ENCODE assay signal across 8 cellular contexts in the genomic region with DNA sequence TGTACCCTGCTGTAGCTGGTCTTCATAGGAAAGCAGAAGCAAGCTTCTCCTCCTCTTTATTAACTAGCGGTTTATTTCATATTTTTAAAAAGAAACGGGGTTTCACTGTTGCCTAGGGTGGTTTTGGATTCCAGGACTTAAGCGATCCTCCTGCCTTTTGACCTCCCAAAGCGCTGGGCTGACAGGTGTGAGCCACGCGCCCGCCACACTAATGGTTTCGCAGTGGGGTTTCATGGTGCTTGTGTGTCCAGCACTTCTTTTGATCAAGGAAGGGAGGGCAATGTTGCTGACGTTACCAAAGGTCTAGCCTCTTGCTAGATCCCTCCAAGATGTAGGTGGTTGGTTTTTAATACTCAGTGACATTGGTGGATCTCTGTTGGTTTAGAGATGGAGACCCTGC. TPM values are rescaled to one million over a fixed set of nuclear protein-coding genes. Genes with fewer than 3 reads are reported as not detected.
DNase-seq lines count a peak whose midpoint lies in the region; ATAC-seq and TF ChIP-seq lines count a peak whose summit lies in the region.

No MANE protein-coding gene starts in this region.

- no peak for TF ChIP-seq CTCF in neural progenitor cell (IDR thresholded peaks at IDR 0.05)

- DNase-seq in CD4-positive, CD25-positive, alpha-beta regulatory T cell, result no peak
- DNase-seq in MG63 (no peak), neural progenitor cell (ENCODE audit: low spot score) (no peak), foreskin melanocyte (no peak), NCI-H2029 (lab: John Stamatoyannopoulos, UW) (no peak), NCI-H510A treated with DMSO at 0.1 percent for 48 hours (lab: John Stamatoyannopoulos, UW) (no peak)
- DNase-seq in central memory CD4-positive, alpha-beta T cell, result no peak

- H2AFZ ChIP-seq in neural progenitor cell (replicated peaks), result no peak overlapping the region

- peaks cover 53% of the 10 kb centered on the region for H4K20me1 ChIP-seq in neural progenitor cell (ENCODE audit: low read depth)

- no peaks in the 10 kb centered on the region for H3F3A ChIP-seq in neural progenitor cell (ENCODE audit: low read depth)

- H3K9ac ChIP-seq in neural progenitor cell, result peak overlapping the region; percentile 93

- peak overlapping the region; percentile 100 for H3K4me2 ChIP-seq in neural progenitor cell

- peak overlapping the region in 2 of 3 donors; percentile 96 to 98 for H3K27ac Mint-ChIP-seq in CD4-positive, CD25-positive, alpha-beta regulatory T cell
- H3K27ac Mint-ChIP-seq in neural progenitor cell, result peak overlapping the region; percentile 91

- H3K9me3 Mint-ChIP-seq in CD4-positive, CD25-positive, alpha-beta regulatory T cell, result no peaks in the 10 kb centered on the region
- H3K9me3 Mint-ChIP-seq in neural progenitor cell, result no peaks in the 10 kb centered on the region

- 88 to 91% methylated on average over 9 of the region's 9 CpGs for WGBS in ectodermal cell, 2 experiments

- peaks cover 48% of the 10 kb centered on the region for H3K4me1 ChIP-seq in CD4-positive, CD25-positive, alpha-beta regulatory T cell (ENCODE audit: control insufficient read depth, insufficient read depth, low read length, poor library complexity, severe bottlenecking)
- peaks cover 8% of the 10 kb centered on the region for H3K4me1 ChIP-seq in ectodermal cell (ENCODE audit: control insufficient read depth, insufficient read depth, low read length)
- H3K4me1 ChIP-seq in neural progenitor cell, result peaks cover 12% of the 10 kb centered on the region

- peaks cover 7% of the 10 kb centered on the region for H3K36me3 ChIP-seq in CD4-positive, CD25-positive, alpha-beta regulatory T cell (ENCODE audit: control insufficient read depth, insufficient read depth, low read length)
- H3K36me3 ChIP-seq in MG63 (no peaks in the 10 kb centered on the region), ectodermal cell (ENCODE audit: control insufficient read depth, insufficient read depth, low read length) (no peaks in the 10 kb centered on the region), neural progenitor cell (no peaks in the 10 kb centered on the region)

- H3K4me3 ChIP-seq in CD4-positive, CD25-positive, alpha-beta regulatory T cell (ENCODE audit: low read depth, low read length), result peak overlapping the region; percentile 92
- H3K4me3 ChIP-seq in MG63, result peak overlapping the region; percentile 66
- peak overlapping the region; percentile 95 for H3K4me3 ChIP-seq in ectodermal cell (ENCODE audit: insufficient read depth, low read depth, low read length)
- H3K4me3 ChIP-seq in neural progenitor cell, result peak overlapping the region; percentile 90

- H3K79me2 ChIP-seq in neural progenitor cell (ENCODE audit: low read depth), result peaks cover 58% of the 10 kb centered on the region

- H3K27me3 ChIP-seq in CD4-positive, CD25-positive, alpha-beta regulatory T cell (ENCODE audit: control insufficient read depth, insufficient read depth, low read length), result no peaks in the 10 kb centered on the region
- no peaks in the 10 kb centered on the region for H3K27me3 ChIP-seq in MG63
- H3K27me3 ChIP-seq in ectodermal cell (ENCODE audit: control insufficient read depth, insufficient read depth, low read length, poor library complexity, severe bottlenecking), result no peaks in the 10 kb centered on the region
- H3K27me3 ChIP-seq in neural progenitor cell, result no peaks in the 10 kb centered on the region

- no peaks in the 10 kb centered on the region for H3K36me3 Mint-ChIP-seq in CD4-positive, CD25-positive, alpha-beta regulatory T cell
- peaks cover 3% of the 10 kb centered on the region for H3K36me3 Mint-ChIP-seq in neural progenitor cell

- no peaks in the 10 kb centered on the region for H3K9me3 ChIP-seq in CD4-positive, CD25-positive, alpha-beta regulatory T cell (ENCODE audit: control insufficient read depth in 2 of 2, low read length in 2 of 2)
- H3K9me3 ChIP-seq in MG63, result no peaks in the 10 kb centered on the region
- H3K9me3 ChIP-seq in ectodermal cell (ENCODE audit: control insufficient read depth, low read length), result peaks cover 2% of the 10 kb centered on the region
- no peaks in the 10 kb centered on the region for H3K9me3 ChIP-seq in neural progenitor cell (ENCODE audit: low read depth)

- H3K27ac ChIP-seq in CD4-positive, CD25-positive, alpha-beta regulatory T cell (ENCODE audit: insufficient read depth, low read length, poor library complexity, severe bottlenecking), result peak overlapping the region; percentile 87
- H3K27ac ChIP-seq in ectodermal cell (ENCODE audit: insufficient read depth, low read depth, low read length, poor library complexity, severe bottlenecking) (no peak overlapping the region), neural progenitor cell (no peak overlapping the region)

- ATAC-seq in CD4-positive, CD25-positive, alpha-beta regulatory T cell (ENCODE audit: low read depth in 2 of 2), result no peak

- H3K4me3 Mint-ChIP-seq in CD4-positive, CD25-positive, alpha-beta regulatory T cell, result peak overlapping the region; percentile 87 to 96 (median 94)
- peak overlapping the region; percentile 91 for H3K4me3 Mint-ChIP-seq in neural progenitor cell

- peaks cover 12 to 50% (median 24%) of the 10 kb centered on the region in 4 donors for H3K4me1 Mint-ChIP-seq in CD4-positive, CD25-positive, alpha-beta regulatory T cell
- peaks cover 22% of the 10 kb centered on the region for H3K4me1 Mint-ChIP-seq in neural progenitor cell

- no peaks in the 10 kb centered on the region for H3K27me3 Mint-ChIP-seq in CD4-positive, CD25-positive, alpha-beta regulatory T cell
- no peaks in the 10 kb centered on the region for H3K27me3 Mint-ChIP-seq in neural progenitor cell (ENCODE audit: insufficient read depth, low read depth)

RNA-seq across cellular contexts. Expression of gene MAEA, which starts 1.4 kb away (rescaled TPM):
- total RNA-seq in CD4-positive, CD25-positive, alpha-beta regulatory T cell, result 77.7 TPM
- 10 to 100 TPM; 61.2 to 76.2 (median 66.2) TPM for polyA plus RNA-seq in CD4-positive, CD25-positive, alpha-beta regulatory T cell
- total RNA-seq in MG63 (2014; rRNA removed; shearing (Covaris generic); ENCODE audit: low replicate concordance), result 29.3 and 30.2 TPM in 2 replicates
- 82.1 TPM for polyA plus RNA-seq in ectodermal cell (2013, experiment 1 of 4)
- 90.5 TPM for polyA plus RNA-seq in ectodermal cell (2013, experiment 2 of 4)
- 78.4 TPM for polyA plus RNA-seq in ectodermal cell (2013, experiment 3 of 4)
- polyA plus RNA-seq in ectodermal cell (2013, experiment 4 of 4), result 82.4 TPM
- 38.2 and 68.6 TPM in 2 replicates for total RNA-seq in neural progenitor cell (ENCODE audit: low replicate concordance)

RNA-seq across cellular contexts. Expression of gene CTBP1, which starts 42.2 kb away (rescaled TPM):
- total RNA-seq in CD4-positive, CD25-positive, alpha-beta regulatory T cell, result 198 TPM
- 10 to 100 TPM; 32.4 to 82.8 (median 52.0) TPM for polyA plus RNA-seq in CD4-positive, CD25-positive, alpha-beta regulatory T cell
- total RNA-seq in MG63 (2014; rRNA removed; shearing (Covaris generic); ENCODE audit: low replicate concordance), result 114 and 178 TPM in 2 replicates
- polyA plus RNA-seq in ectodermal cell (2013, experiment 1 of 4), result 213 TPM
- polyA plus RNA-seq in ectodermal cell (2013, experiment 2 of 4), result 214 TPM
- polyA plus RNA-seq in ectodermal cell (2013, experiment 3 of 4), result 160 TPM
- 178 TPM for polyA plus RNA-seq in ectodermal cell (2013, experiment 4 of 4)
- total RNA-seq in neural progenitor cell (ENCODE audit: low replicate concordance), result 171 and 243 TPM in 2 replicates

RNA-seq across cellular contexts. Expression of gene UVSSA, which starts 55.9 kb away (rescaled TPM):
- 42.9 TPM for total RNA-seq in CD4-positive, CD25-positive, alpha-beta regulatory T cell
- 1 to 10 TPM; 2.1 to 4.4 (median 3.4) TPM for polyA plus RNA-seq in CD4-positive, CD25-positive, alpha-beta regulatory T cell
- total RNA-seq in MG63 (2014; rRNA removed; shearing (Covaris generic); ENCODE audit: low replicate concordance), result 1.2 and 5.3 TPM in 2 replicates
- polyA plus RNA-seq in ectodermal cell (2013, experiment 1 of 4), result 17.3 TPM
- polyA plus RNA-seq in ectodermal cell (2013, experiment 2 of 4), result 21.0 TPM
- polyA plus RNA-seq in ectodermal cell (2013, experiment 3 of 4), result 14.3 TPM
- 16.5 TPM for polyA plus RNA-seq in ectodermal cell (2013, experiment 4 of 4)
- 10.9 and 19.2 TPM in 2 replicates for total RNA-seq in neural progenitor cell (ENCODE audit: low replicate concordance)
